Comparison of ENCODE assay signal across 19 cellular contexts in the genomic region with DNA sequence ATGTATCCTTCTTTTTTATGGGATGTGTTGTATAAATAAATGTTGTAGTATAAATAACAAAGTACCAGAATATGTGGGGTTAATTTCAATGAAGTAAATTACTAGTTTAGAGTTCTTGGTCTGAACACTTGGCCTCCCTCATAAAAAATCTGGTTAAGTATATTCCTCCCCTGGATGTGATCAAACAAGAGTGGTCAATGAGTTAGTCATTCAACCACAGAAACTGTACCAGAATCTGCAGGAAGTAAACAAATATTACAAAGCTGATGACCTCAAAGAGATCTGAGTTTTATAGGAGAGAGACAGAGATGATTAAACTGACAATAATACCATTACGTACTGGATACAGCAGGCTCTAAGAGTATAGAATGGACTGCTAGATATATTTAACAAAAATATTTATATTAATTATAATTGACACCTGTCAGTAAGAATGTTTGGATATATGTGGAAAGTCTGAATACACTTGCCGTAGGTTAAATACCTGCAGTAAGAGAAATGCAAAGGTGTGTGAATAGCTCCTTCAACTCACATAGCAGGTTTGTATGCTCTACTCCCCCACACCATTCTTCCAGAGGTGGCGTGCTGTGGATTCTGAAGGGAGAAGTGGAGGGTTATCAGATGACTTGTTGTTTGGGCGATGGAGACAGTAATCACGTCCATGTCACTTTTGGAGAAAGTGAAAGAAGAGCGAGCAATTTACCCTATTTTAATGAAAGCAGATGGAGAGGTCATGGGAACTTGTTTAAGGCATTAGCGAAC.
A peak's percentile ranks its signal among the peaks of the same experiment; 100 is the strongest.
DNase-seq lines count a peak whose midpoint lies in the region; ATAC-seq and TF ChIP-seq lines count a peak whose summit lies in the region.
"Had no signal": no experiment of that assay in that cellular context is flagged by ENCODE, and none has a peak within 500 bp of the region (broad histone marks: within the 10 kb centered on the region; RNA-seq: fewer than 3 reads in every experiment).

No MANE protein-coding gene starts in this region.

- H3K79me2 ChIP-seq in PC-3 (ENCODE audit: low read length), result no peaks in the 10 kb centered on the region
- H3K79me2 ChIP-seq in hepatocyte, result no peaks in the 10 kb centered on the region

- H3K9me2 ChIP-seq in PC-3 (replicated peaks; ENCODE audit: low read length) (no peaks in the 10 kb centered on the region), hepatocyte (replicated peaks; ENCODE audit: insufficient read depth) (no peaks in the 10 kb centered on the region)

- intact Hi-C loops in PC-3 (cut with micrococcal nuclease), result loop anchor here (1.0 to 2.0 kb wide), 4 partner anchors 31 to 108 kb away; a partner anchor contains a TSS
- intact Hi-C loops in spleen (cut with DNase I; ENCODE audit: low total_unique reads), result no loop called here

- ATAC-seq in PC-3, result peak; percentile 94
- no peak for ATAC-seq in activated T-cell treated with anti-CD3 and anti-CD28 coated beads, Interleukin-2, amount 50 U/mL, for 72 hours (replicated peaks in 1 of 2)
- ATAC-seq: lower lobe of right lung had no signal

- no peaks in the 10 kb centered on the region for H3F3A ChIP-seq in PC-3 (ENCODE audit: low read length, unreplicated experiment)

- H3K27me3 ChIP-seq in PC-3 (ENCODE audit: low read length) (no peaks in the 10 kb centered on the region), spleen (replicated peaks in 1 of 7) (no peaks in the 10 kb centered on the region), hepatocyte (no peaks in the 10 kb centered on the region)

- POLR2A ChIA-PET in PC-3 (lab: Charles Lee; ENCODE audit: unreplicated experiment), result no interaction called here

- TF ChIP-seq POLR2A in spleen (IDR thresholded peaks at IDR 0.05), result no peak

- peaks cover 0 to 15% of the 10 kb centered on the region in 2 donors for H3K9me3 Mint-ChIP-seq in activated T-cell treated with anti-CD3 and anti-CD28 coated beads, Interleukin-2, amount 50 U/mL, for 72 hours
- H3K9me3 Mint-ChIP-seq: endodermal cell had no signal

- H3K36me3 ChIP-seq in PC-3 (ENCODE audit: low read depth, low read length), result no peaks in the 10 kb centered on the region
- H3K36me3 ChIP-seq in spleen, result no peaks in the 10 kb centered on the region
- no peaks in the 10 kb centered on the region for H3K36me3 ChIP-seq in hepatocyte (replicated peaks; ENCODE audit: insufficient read depth, low read depth)
- H3K36me3 ChIP-seq: lower lobe of right lung had no signal

- H3K27ac Mint-ChIP-seq in activated T-cell treated with anti-CD3 and anti-CD28 coated beads, Interleukin-2, amount 50 U/mL, for 72 hours, result no peak overlapping the region
- H3K27ac Mint-ChIP-seq: activated CD4-positive, alpha-beta memory T cell treated with anti-CD3 and anti-CD28 coated beads, Interleukin-2, amount 10 ng/mL, durations not matched to agents 7 days and 5 days; CD8-positive, alpha-beta memory T cell; endodermal cell had no signal

- H3K4me2 ChIP-seq in PC-3 (ENCODE audit: low read length) (peak overlapping the region; percentile 70), hepatocyte (no peak overlapping the region)

- TSS peak; percentile 95 for BruUV-seq in PC-3 (replicated peaks; lab: Mats Ljungman, UMichigan)

- H3K4me1 ChIP-seq in PC-3 (ENCODE audit: insufficient read depth, low read length) (peaks cover 45% of the 10 kb centered on the region), spleen (no peaks in the 10 kb centered on the region), hepatocyte (ENCODE audit: insufficient read depth) (no peaks in the 10 kb centered on the region)
- H3K4me1 ChIP-seq: lower lobe of right lung had no signal

- no peaks in the 10 kb centered on the region for H3K4me1 Mint-ChIP-seq in activated T-cell treated with anti-CD3 and anti-CD28 coated beads, Interleukin-2, amount 50 U/mL, for 72 hours (ENCODE audit: low read depth)
- H3K4me1 Mint-ChIP-seq: activated CD4-positive, alpha-beta memory T cell treated with anti-CD3 and anti-CD28 coated beads, Interleukin-2, amount 10 ng/mL, durations not matched to agents 7 days and 5 days; CD8-positive, alpha-beta memory T cell; endodermal cell had no signal

- H4K20me1 ChIP-seq in PC-3 (ENCODE audit: low read length), result no peaks in the 10 kb centered on the region
- H4K20me1 ChIP-seq in hepatocyte (ENCODE audit: insufficient read depth, poor library complexity, severe bottlenecking), result no peaks in the 10 kb centered on the region

- no peaks in the 10 kb centered on the region for H3K27me3 Mint-ChIP-seq in activated T-cell treated with anti-CD3 and anti-CD28 coated beads, Interleukin-2, amount 50 U/mL, for 72 hours (ENCODE audit: low read depth)
- H3K27me3 Mint-ChIP-seq: activated CD4-positive, alpha-beta memory T cell treated with anti-CD3 and anti-CD28 coated beads, Interleukin-2, amount 10 ng/mL, durations not matched to agents 7 days and 5 days had no signal

- H3K4me3 Mint-ChIP-seq in activated T-cell treated with anti-CD3 and anti-CD28 coated beads, Interleukin-2, amount 50 U/mL, for 72 hours, result no peak overlapping the region
- H3K4me3 Mint-ChIP-seq: activated CD4-positive, alpha-beta memory T cell treated with anti-CD3 and anti-CD28 coated beads, Interleukin-2, amount 10 ng/mL, durations not matched to agents 7 days and 5 days; CD8-positive, alpha-beta memory T cell; endodermal cell had no signal

- H3K9ac ChIP-seq in PC-3 (ENCODE audit: low read length), result peak overlapping the region; percentile 77

- CTCF ChIA-PET in PC-3 (lab: Charles Lee), result interaction anchor here (0.6 kb wide), 1 partner anchor 96 kb away, joined by 6 read pairs; no protein-coding TSS in a partner anchor

- H3K4me3 ChIP-seq in PC-3 (ENCODE audit: low read length), result peak overlapping the region; percentile 29; the same call in 1 of the 2 replicates
- H3K4me3 ChIP-seq in spleen, result no peak overlapping the region
- no peak overlapping the region for H3K4me3 ChIP-seq in hepatocyte
- H3K4me3 ChIP-seq: lower lobe of right lung, skin epidermis had no signal

- 78 to 85% (median 83%) methylated on average over 7 of the region's 7 CpGs for WGBS in spleen, 5 donors
- WGBS in hepatocyte (ENCODE audit: low lambda C conversion rate, missing lambda C conversion rate), result 83% methylated on average over 7 of the region's 7 CpGs

- peak; percentile 70 for DNase-seq in GM04503 (ENCODE audit: low read depth)
- DNase-seq in PC-3, result peak; percentile 93
- DNase-seq in epithelial cell of prostate (ENCODE audit: low read depth, low spot score), result peak; percentile 95
- DNase-seq in renal cortical epithelial cell (ENCODE audit: low read depth), result peak; percentile 90
- DNase-seq in activated CD8-positive, alpha-beta memory T cell treated with anti-CD3 and anti-CD28 coated beads, Interleukin-2, amount 50 U/mL, for 48 hours, result no peak
- no peak for DNase-seq in spleen
- DNase-seq in hepatocyte (ENCODE audit: low spot score), result no peak
- no peak for DNase-seq in activated T-cell treated with anti-CD3 and anti-CD28 coated beads, Interleukin-2, amount 50 U/mL, for 72 hours
- DNase-seq: activated CD4-positive, alpha-beta memory T cell treated with anti-CD3 and anti-CD28 coated beads, Interleukin-2, amount 10 ng/mL, durations not matched to agents 7 days and 5 days; activated gamma-delta T cell; CD8-positive, alpha-beta memory T cell; endodermal cell; hippocampal formation; lower lobe of right lung; MM.1S; NCI-H2171 treated with DMSO at 0.1 percent for 48 hours; substantia nigra had no signal

- TF ChIP-seq CTCF in PC-3 (conservative IDR thresholded peaks at IDR 0.05; ENCODE audit: low read depth, low read length) (peak; percentile 18; the same call in 1 of the 2 replicates), spleen (IDR thresholded peaks at IDR 0.05 in 8 of 11, conservative IDR thresholded peaks at IDR 0.05 in 3 of 11) (no peak), hepatocyte (IDR thresholded peaks at IDR 0.05; ENCODE audit: poor library complexity) (no peak)

- H3K9me3 ChIP-seq in PC-3 (ENCODE audit: low read length), result no peaks in the 10 kb centered on the region
- peaks cover 0 to 4% (median 0%) of the 10 kb centered on the region in 8 donors for H3K9me3 ChIP-seq in spleen
- H3K9me3 ChIP-seq in hepatocyte (ENCODE audit: low read depth), result no peaks in the 10 kb centered on the region
- H3K9me3 ChIP-seq: lower lobe of right lung had no signal

- no peaks in the 10 kb centered on the region for H3K36me3 Mint-ChIP-seq in activated T-cell treated with anti-CD3 and anti-CD28 coated beads, Interleukin-2, amount 50 U/mL, for 72 hours (ENCODE audit: insufficient read depth in 2 of 2)
- H3K36me3 Mint-ChIP-seq: CD8-positive, alpha-beta memory T cell had no signal

- H3K27ac ChIP-seq in PC-3 (ENCODE audit: low read length) (peak overlapping the region; percentile 95), epithelial cell of prostate (peak overlapping the region; percentile 88), spleen (no peak overlapping the region), hepatocyte (no peak overlapping the region)
- H3K27ac ChIP-seq: HL-60, lower lobe of right lung had no signal

- H2AFZ ChIP-seq in PC-3 (ENCODE audit: low read length) (peak overlapping the region; percentile 4; the same call in 1 of the 2 replicates), hepatocyte (no peak overlapping the region)

Comparison
In these comparisons a context has a peak if more than half of its experiments do, and no peak if none do; other contexts are left out.
1. DNase-seq: peak in GM04503 (single experiment), PC-3 (single experiment), epithelial cell of prostate (single experiment) and renal cortical epithelial cell (single experiment); none in activated CD8-positive, alpha-beta memory T cell treated with anti-CD3 and anti-CD28 coated beads, Interleukin-2, amount 50 U/mL, for 48 hours (single experiment), spleen (single experiment), hepatocyte (single experiment) and activated T-cell treated with anti-CD3 and anti-CD28 coated beads, Interleukin-2, amount 50 U/mL, for 72 hours (0 of 2).
2. H3K27ac ChIP-seq: peak in PC-3 (single experiment) and epithelial cell of prostate (single experiment); none in spleen (0 of 8) and hepatocyte (single experiment).